In genomic region chr14:29191092-29191491, GRCh38 we compare ENCODE assay signal across 9 cellular contexts.
"Had no signal": no experiment of that assay in that cellular context is flagged by ENCODE, and none has a peak within 500 bp of the region (broad histone marks: within the 10 kb centered on the region; RNA-seq: fewer than 3 reads in every experiment).

No MANE protein-coding gene starts in this region.

- H3K27ac ChIP-seq: GM23248 had no signal

- H3K27ac Mint-ChIP-seq: GM23338, H9, HFFc6 had no signal

- H3K9me3 ChIP-seq: HAP-1 had no signal

- H3K36me3 ChIP-seq: HAP-1 had no signal

- H3K4me1 Mint-ChIP-seq: GM23338, H9 had no signal

- ATAC-seq: GM23338, HCT116 had no signal

- H2AFZ ChIP-seq: GM23248, GM23338 had no signal

- H3K4me2 ChIP-seq: GM23338 had no signal

- H3K9ac ChIP-seq: GM23248 had no signal

- H3K4me3 ChIP-seq: GM23248, GM23338, HAP-1 had no signal

- H3K4me1 ChIP-seq: HAP-1 had no signal

- DNase-seq: GM23248, GOT3, H7, H9, HCEC 1CT, HFFc6 had no signal

- H3K4me3 Mint-ChIP-seq: GM23338, H9, HFFc6 had no signal
